ENCODE assay signal across 17 cellular contexts in the genomic region with DNA sequence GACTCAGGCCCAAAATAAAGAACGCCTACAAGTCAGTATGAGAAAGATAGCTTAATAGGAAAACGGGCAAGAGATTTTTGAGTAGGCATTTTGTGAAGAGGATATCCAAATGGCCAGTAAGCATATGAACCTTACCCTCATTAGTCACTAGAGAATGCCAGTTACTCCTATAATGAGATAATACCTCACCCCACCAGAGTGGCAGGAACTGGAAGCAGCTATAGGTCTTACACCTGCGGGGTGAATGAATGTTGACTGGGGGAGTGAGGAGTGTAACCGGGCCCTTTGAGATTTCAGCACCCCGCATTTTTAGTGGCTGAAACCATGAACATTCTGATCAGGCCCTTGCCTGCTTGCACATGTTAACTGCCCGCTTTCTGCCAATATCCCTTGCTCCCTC. TPM values are rescaled to one million over a fixed set of nuclear protein-coding genes. Genes with fewer than 3 reads are reported as not detected.
DNase-seq lines count a peak whose midpoint lies in the region; ATAC-seq, FAIRE-seq and TF ChIP-seq lines count a peak whose summit lies in the region.
"Had no signal": no experiment of that assay in that cellular context is flagged by ENCODE, and none has a peak within 500 bp of the region (broad histone marks: within the 10 kb centered on the region; RNA-seq: fewer than 3 reads in every experiment).

No MANE protein-coding gene starts in this region.

- CTCF ChIA-PET in activated CD4-positive, alpha-beta T cell treated with anti-CD3 and anti-CD28 coated beads, Interleukin-2, amount 10 ng/mL, durations not matched to agents 7 days and 5 days (lab: Charles Lee), result interaction anchor here (0.7 to 4.7 kb wide), 7 partner anchors 12 to 167 kb away, joined by 3 to 19 read pairs (median 3); no protein-coding TSS in a partner anchor

- H3K36me3 ChIP-seq in bronchial epithelial cell (ENCODE audit: control insufficient read depth, insufficient read depth, low read length), result no peaks in the 10 kb centered on the region
- H3K36me3 ChIP-seq in H7 (replicated peaks; ENCODE audit: control insufficient read depth, insufficient read depth, low read length), result no peaks in the 10 kb centered on the region

- H3K4me3 ChIP-seq in bronchial epithelial cell (ENCODE audit: low read depth, low read length) (no peak overlapping the region), H7 (ENCODE audit: insufficient read depth, low read depth, low read length) (no peak overlapping the region)
- H3K4me3 ChIP-seq: BLaER1 treated with 17β-estradiol and CSF1 and Interleukin-3, amounts not matched to agents 10 nM and 100 nM had no signal

- intact Hi-C loops in left colon (cut with DNase I, micrococcal nuclease), result loop anchor here in 1 of 2 donors (10.0 kb wide), 1 partner anchor 147 kb away; no protein-coding TSS in a partner anchor

- no peak overlapping the region for H3K4me3 Mint-ChIP-seq in activated CD4-positive, alpha-beta T cell treated with anti-CD3 and anti-CD28 coated beads, Interleukin-2, amount 10 ng/mL, durations not matched to agents 7 days and 5 days
- H3K4me3 Mint-ChIP-seq: CD4-positive, alpha-beta T cell; HFFc6 had no signal

- no peak for FAIRE-seq in bronchial epithelial cell (lab: Jason Lieb, UNC)
- FAIRE-seq: GM12891, H1 had no signal

- H3K27me3 ChIP-seq in bronchial epithelial cell (ENCODE audit: control insufficient read depth, insufficient read depth, low read length) (no peaks in the 10 kb centered on the region), H7 (ENCODE audit: control insufficient read depth, insufficient read depth, low read length) (no peaks in the 10 kb centered on the region)

- H3K4me1 Mint-ChIP-seq in activated CD4-positive, alpha-beta T cell treated with anti-CD3 and anti-CD28 coated beads, Interleukin-2, amount 10 ng/mL, durations not matched to agents 7 days and 5 days, result peaks cover 12% of the 10 kb centered on the region

- no peaks in the 10 kb centered on the region for H3K9me3 Mint-ChIP-seq in activated CD4-positive, alpha-beta T cell treated with anti-CD3 and anti-CD28 coated beads, Interleukin-2, amount 10 ng/mL, durations not matched to agents 7 days and 5 days
- H3K9me3 Mint-ChIP-seq: CD4-positive, alpha-beta T cell had no signal

- ATAC-seq in left colon (peak; percentile 26), HG02763 (IDR thresholded peaks at IDR 0.05; ENCODE audit: unreplicated experiment) (no peak)

- no peak overlapping the region for H3K27ac Mint-ChIP-seq in activated CD4-positive, alpha-beta T cell treated with anti-CD3 and anti-CD28 coated beads, Interleukin-2, amount 10 ng/mL, durations not matched to agents 7 days and 5 days
- H3K27ac Mint-ChIP-seq: CD4-positive, alpha-beta T cell; HFFc6 had no signal

- POLR2A ChIA-PET in activated CD4-positive, alpha-beta T cell treated with anti-CD3 and anti-CD28 coated beads, Interleukin-2, amount 10 ng/mL, durations not matched to agents 7 days and 5 days (lab: Charles Lee), result interaction anchor here (0.6 kb wide), 1 partner anchor 57 kb away, joined by 3 read pairs; no protein-coding TSS in a partner anchor

- H3K27me3 Mint-ChIP-seq in activated CD4-positive, alpha-beta T cell treated with anti-CD3 and anti-CD28 coated beads, Interleukin-2, amount 10 ng/mL, durations not matched to agents 7 days and 5 days, result peaks cover 15% of the 10 kb centered on the region

- H3K36me3 Mint-ChIP-seq in activated CD4-positive, alpha-beta T cell treated with anti-CD3 and anti-CD28 coated beads, Interleukin-2, amount 10 ng/mL, durations not matched to agents 7 days and 5 days (ENCODE audit: low read depth), result peaks cover 3% of the 10 kb centered on the region

- TF ChIP-seq CTCF in bronchial epithelial cell (IDR thresholded peaks at IDR 0.05; ENCODE audit: insufficient read depth, low read length, severe bottlenecking), result no peak

- DNase-seq in CD1c-positive myeloid dendritic cell (ENCODE audit: extremely low spot score) (peak; percentile 52), LoVo (ENCODE audit: low spot score) (peak; percentile 32), bronchial epithelial cell (ENCODE audit: low read depth) (peak; percentile 31), left colon (no peak), AG08396 (ENCODE audit: low spot score) (no peak), H7 (no peak)
- no peak for DNase-seq in activated CD4-positive, alpha-beta T cell treated with anti-CD3 and anti-CD28 coated beads, Interleukin-2, amount 10 ng/mL, durations not matched to agents 7 days and 5 days
- DNase-seq: 8988T; Calu3; CD4-positive, alpha-beta T cell; DMS 273 treated with DMSO at 0.1 percent for 48 hours; HCEC 1CT; HFFc6 had no signal

RNA-seq across cellular contexts. Expression of a gene that starts 7.5 kb away (rescaled TPM):
- total RNA-seq in bronchial epithelial cell, result 47.9 and 50.1 TPM in 2 replicates
- total RNA-seq in left colon, result 10 to 100 TPM; 34.0 to 35.4 TPM
- 10 to 100 TPM; 61.0 to 69.7 TPM for total RNA-seq in activated CD4-positive, alpha-beta T cell treated with anti-CD3 and anti-CD28 coated beads, Interleukin-2, amount 10 ng/mL, durations not matched to agents 7 days and 5 days
- total RNA-seq in H7 (2014; rRNA removed; shearing (Covaris generic)), result 46.9 and 57.9 TPM in 2 replicates

RNA-seq across cellular contexts. Expression of a gene that starts 56.2 kb away (rescaled TPM):
- total RNA-seq in bronchial epithelial cell, result 60.4 and 108 TPM in 2 replicates
- 10 to 100 TPM; 31.3 to 44.1 TPM for total RNA-seq in left colon
- total RNA-seq in activated CD4-positive, alpha-beta T cell treated with anti-CD3 and anti-CD28 coated beads, Interleukin-2, amount 10 ng/mL, durations not matched to agents 7 days and 5 days, result 10 to 100 TPM; 50.5 to 54.3 TPM
- 29.3 and 40.5 TPM in 2 replicates for total RNA-seq in H7 (2014; rRNA removed; shearing (Covaris generic))

Comparison
In these comparisons a context has a peak if more than half of its experiments do, and no peak if none do; other contexts are left out.
1. DNase-seq: peak in CD1c-positive myeloid dendritic cell (single experiment), LoVo (single experiment) and bronchial epithelial cell (single experiment); none in left colon (0 of 2), AG08396 (single experiment), activated CD4-positive, alpha-beta T cell treated with anti-CD3 and anti-CD28 coated beads, Interleukin-2, amount 10 ng/mL, durations not matched to agents 7 days and 5 days (single experiment) and H7 (single experiment).